ENCODE assay signal across 8 cellular contexts in the genomic region with DNA sequence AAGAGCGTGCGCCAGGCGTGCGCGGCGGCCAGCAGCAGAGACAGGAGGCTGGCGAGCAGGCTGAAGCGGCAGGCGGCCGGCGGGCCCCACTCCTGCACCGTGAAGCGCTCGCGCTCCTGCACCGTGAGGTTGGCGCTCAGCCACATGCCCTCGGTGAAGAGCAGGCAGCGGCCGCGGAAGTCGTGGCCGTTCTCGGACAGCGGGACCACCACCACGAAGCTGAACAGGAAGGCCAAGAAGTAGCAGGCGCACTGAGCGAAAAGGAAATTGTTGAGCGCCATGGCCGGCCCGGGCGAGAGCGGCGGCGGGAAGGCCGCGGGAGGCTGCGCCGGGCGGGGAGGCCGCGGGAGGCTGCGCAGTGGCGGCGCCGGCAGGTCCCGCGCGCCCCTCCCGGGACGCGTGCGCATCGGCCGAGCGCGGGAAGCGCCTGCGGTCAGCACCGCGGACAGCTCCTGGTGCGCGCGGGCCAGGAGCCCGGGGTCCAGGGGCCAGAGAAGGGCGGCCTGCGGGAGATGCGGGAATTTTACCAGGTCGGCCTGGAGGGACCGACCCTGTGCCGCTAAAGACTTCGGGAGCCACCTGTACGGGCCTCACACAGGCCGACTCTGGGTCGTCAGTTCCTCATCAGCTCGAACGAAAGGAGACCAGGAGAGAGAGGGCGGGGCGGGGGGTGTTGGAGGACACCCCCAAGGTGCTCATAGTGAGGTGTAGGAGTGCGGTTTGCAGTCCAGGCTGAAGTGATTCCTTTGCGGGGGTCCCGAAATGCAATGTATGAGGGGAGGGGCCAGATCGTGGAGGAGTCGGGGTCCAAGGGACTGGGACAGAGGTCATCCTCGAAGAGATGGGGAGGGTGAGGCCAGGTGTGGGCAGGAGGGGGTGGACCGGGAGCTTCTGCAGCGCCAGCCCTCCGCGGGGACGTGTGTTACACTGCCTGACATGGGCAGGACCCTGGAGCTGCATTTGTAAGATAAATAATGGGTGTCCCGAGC. TPM values are rescaled to one million over a fixed set of nuclear protein-coding genes. Genes with fewer than 3 reads are reported as not detected.
A peak's percentile ranks its signal among the peaks of the same experiment; 100 is the strongest.
DNase-seq lines count a peak whose midpoint lies in the region; ATAC-seq and TF ChIP-seq lines count a peak whose summit lies in the region.

A gene (minus strand): TSS at position 312 of the 989 bp plus-strand sequence. CDS start 31 bp downstream, at position 281.

- H3K4me3 ChIP-seq in LNCaP clone FGC (ENCODE audit: low read depth, low read length) (peak within 1 kb of the TSS; percentile 48), choroid plexus epithelial cell (ENCODE audit: low read depth, low read length) (no peak within 1 kb of the TSS), lower lobe of right lung (no peak within 1 kb of the TSS)

- H3K27me3 ChIP-seq in lower lobe of right lung (ENCODE audit: low read depth), result peaks cover 71% of the 10 kb centered on the region

- H3K36me3 ChIP-seq in lower lobe of right lung, result no peaks in the 10 kb centered on the region

- H3K4me1 ChIP-seq in lower lobe of right lung, result no peaks in the 10 kb centered on the region

- ATAC-seq in lower lobe of right lung, result peak; percentile 41 to 56
- no peak for ATAC-seq in omental fat pad (ENCODE audit: low FRiP score)
- no peak for ATAC-seq in HG02981 (IDR thresholded peaks at IDR 0.05; ENCODE audit: unreplicated experiment)
- ATAC-seq in GM19035 (IDR thresholded peaks at IDR 0.05; ENCODE audit: unreplicated experiment), result no peak
- ATAC-seq in HG03469 (IDR thresholded peaks at IDR 0.05; ENCODE audit: unreplicated experiment), result no peak

- H3K9me3 ChIP-seq in lower lobe of right lung, result no peaks in the 10 kb centered on the region

- DNase-seq in AG08396 (ENCODE audit: low spot score), result peak; percentile 64
- DNase-seq in LNCaP clone FGC (ENCODE audit: low read depth), result no peak
- DNase-seq in choroid plexus epithelial cell (ENCODE audit: low read depth), result peak; percentile 16
- DNase-seq in lower lobe of right lung, result peak; percentile 35
- no peak for DNase-seq in omental fat pad (ENCODE audit: low spot score)

- TF ChIP-seq CTCF in LNCaP clone FGC (IDR thresholded peaks at IDR 0.05; ENCODE audit: control insufficient read depth, extremely low read depth, insufficient read depth) (no peak), choroid plexus epithelial cell (conservative IDR thresholded peaks at IDR 0.05; ENCODE audit: low read depth, low read length) (no peak), lower lobe of right lung (IDR thresholded peaks at IDR 0.05) (no peak), omental fat pad (IDR thresholded peaks at IDR 0.05) (no peak)

- no peak within 1 kb of the TSS for H3K27ac ChIP-seq in lower lobe of right lung

- intact Hi-C loops in lower lobe of right lung (cut with DNase I), result no loop called here

RNA-seq across cellular contexts. Expression of the gene that starts here (rescaled TPM):
- total RNA-seq in lower lobe of right lung (not detected), omental fat pad (not detected)

Comparison
In these comparisons a context has a peak if more than half of its experiments do, and no peak if none do; other contexts are left out.
1. Peak in DNase-seq and ATAC-seq in lower lobe of right lung; RNA of the gene not detected or under 1 TPM.
2. DNase-seq: peak in AG08396 (single experiment) and choroid plexus epithelial cell (single experiment); none in LNCaP clone FGC (single experiment) and omental fat pad (single experiment).